Comparison of ENCODE assay signal across 26 cellular contexts in the genomic region with DNA sequence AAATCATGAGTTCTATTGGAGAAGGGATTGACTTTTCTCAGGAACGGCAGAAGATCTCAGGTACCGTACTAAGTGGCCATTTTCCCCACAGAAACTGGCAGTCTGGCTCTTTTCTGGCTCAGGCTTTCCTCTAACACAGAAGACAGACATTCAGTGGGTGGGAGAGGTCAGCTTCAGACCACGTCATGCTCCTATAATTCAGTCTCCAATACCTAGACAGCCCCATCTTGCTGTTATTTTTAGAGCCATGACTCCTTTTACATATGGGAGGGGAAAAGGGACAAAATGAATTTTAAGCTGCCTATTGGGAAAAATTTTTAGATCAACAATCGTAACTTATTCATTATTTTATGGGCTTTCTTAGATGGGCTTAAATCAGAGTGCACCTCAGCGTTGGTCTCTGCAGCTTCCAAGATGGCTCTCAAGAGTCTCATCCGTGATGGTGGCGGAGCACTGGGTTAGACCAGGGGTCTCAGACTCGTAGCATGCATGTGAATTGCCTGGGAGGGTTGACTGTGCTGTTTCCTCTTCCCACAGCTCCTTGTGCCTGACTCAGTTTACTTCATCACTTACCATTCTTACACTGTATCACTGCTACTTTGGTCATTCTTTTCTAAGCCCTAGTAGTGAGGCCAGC.
DNase-seq lines count a peak whose midpoint lies in the region; ATAC-seq and TF ChIP-seq lines count a peak whose summit lies in the region.
"Had no signal": no experiment of that assay in that cellular context is flagged by ENCODE, and none has a peak within 500 bp of the region (broad histone marks: within the 10 kb centered on the region; RNA-seq: fewer than 3 reads in every experiment).

No MANE protein-coding gene starts in this region.

- no peaks in the 10 kb centered on the region for H3K9me3 ChIP-seq in esophagus squamous epithelium
- H3K9me3 ChIP-seq in transverse colon = no peaks in the 10 kb centered on the region
- H3K9me3 ChIP-seq: right lobe of liver, upper lobe of right lung had no signal

- H3K27ac ChIP-seq in esophagus squamous epithelium = peak overlapping the region in 3 of 4 donors; percentile 82 to 88 (median 82)
- peak overlapping the region; percentile 83 for H3K27ac ChIP-seq in rectal smooth muscle tissue (ENCODE audit: low read depth, low read length)
- H3K27ac ChIP-seq in transverse colon = peak overlapping the region; percentile 85 to 91 (median 90)
- H3K27ac ChIP-seq: right lobe of liver had no signal

- no peak for TF ChIP-seq EP300 in transverse colon (IDR thresholded peaks at IDR 0.05; ENCODE audit: low read depth)

- intact Hi-C loops in Right ventricle myocardium superior (cut with DNase I) = no loop called here
- intact Hi-C loops in left cardiac atrium (cut with DNase I) = loop anchor here in 1 of 2 donors (10.0 kb wide), 1 partner anchor 59 kb away; no protein-coding TSS in a partner anchor
- intact Hi-C loops in esophagus squamous epithelium (cut with DNase I) = no loop called here
- intact Hi-C loops in transverse colon (cut with DNase I; ENCODE audit: low total_unique reads) = no loop called here

- DNase-seq in Right ventricle myocardium superior (peak; percentile 4), left cardiac atrium (no peak), esophagus squamous epithelium (lab: John Stamatoyannopoulos, UW) (no peak), transverse colon (no peak), AG08395 (ENCODE audit: low spot score) (no peak), NCI-H2029 (lab: John Stamatoyannopoulos, UW) (no peak), NCI-H2196 treated with DMSO at 0.1 percent for 48 hours (lab: John Stamatoyannopoulos, UW; ENCODE audit: unreplicated experiment) (no peak)
- DNase-seq: activated CD4-positive, alpha-beta T cell treated with anti-CD3 and anti-CD28 coated beads, Interleukin-2, amount 50 U/mL, for 48 hours; activated naive CD4-positive, alpha-beta T cell; activated T-cell treated with anti-CD3 and anti-CD28 coated beads, Interleukin-2, amount 50 U/mL, for 48 hours; CD4-positive, alpha-beta T cell; DND-41; HCEC 1CT; Karpas-422; NCI-H1417 treated with DMSO at 0.1 percent for 48 hours; NCI-H2081; NCI-H345; NCI-H69; PC-3; right lobe of liver; stimulated activated CD4-positive, alpha-beta T cell treated with anti-CD3 and anti-CD28 coated beads, Interleukin-4, amount 100 ng/mL, for 1 hour; T-helper 17 cell had no signal

- TF ChIP-seq POLR2A in esophagus squamous epithelium (IDR thresholded peaks at IDR 0.05) = no peak
- no peak for TF ChIP-seq POLR2A in transverse colon (IDR thresholded peaks at IDR 0.05)

- in situ Hi-C loops in transverse colon (cut with MboI; ENCODE audit: low pct_ligation_motif_present in 1 of 4, low pct_unique_long_range_greater_than_20kb in 1 of 4, low sequenced_read_pairs in 3 of 4) = no loop called here

- H3K9ac ChIP-seq in rectal smooth muscle tissue (ENCODE audit: low read length) = no peak overlapping the region

- H3K4me1 ChIP-seq in esophagus squamous epithelium = peaks cover 13 to 65% (median 30%) of the 10 kb centered on the region in 3 donors
- H3K4me1 ChIP-seq in rectal smooth muscle tissue (ENCODE audit: control insufficient read depth, insufficient read depth, low read length) = peaks cover 40% of the 10 kb centered on the region
- peaks cover 20 to 54% (median 26%) of the 10 kb centered on the region in 4 donors for H3K4me1 ChIP-seq in transverse colon

- H3K36me3 ChIP-seq in esophagus squamous epithelium (peaks cover 0 to 83% (median 12%) of the 10 kb centered on the region in 3 donors), rectal smooth muscle tissue (ENCODE audit: control insufficient read depth, insufficient read depth, low read length) (peaks cover 17% of the 10 kb centered on the region), transverse colon (peaks cover 0 to 3% (median 0%) of the 10 kb centered on the region in 4 donors)

- no peaks in the 10 kb centered on the region for H3K27me3 ChIP-seq in esophagus squamous epithelium
- H3K27me3 ChIP-seq in rectal smooth muscle tissue (ENCODE audit: control insufficient read depth, insufficient read depth, low read length) = no peaks in the 10 kb centered on the region
- H3K27me3 ChIP-seq in transverse colon = no peaks in the 10 kb centered on the region
- H3K27me3 ChIP-seq: right lobe of liver, upper lobe of right lung had no signal

- ATAC-seq in Right ventricle myocardium superior (ENCODE audit: poor library complexity) (no peak), left cardiac atrium (no peak)
- ATAC-seq: activated CD4-positive, CD25-positive, alpha-beta regulatory T cell treated with anti-CD3 and anti-CD28 coated beads, Interleukin-2, amount 50 U/mL, for 24 hours; PC-3; right lobe of liver; T-helper 17 cell; upper lobe of right lung had no signal

- 88 to 95% methylated on average over 8 of the region's 8 CpGs for WGBS in esophagus squamous epithelium, 2 donors
- 89 to 92% methylated on average over 3 to 8 of the region's 8 CpGs for WGBS in transverse colon (ENCODE audit: low coverage in 1 of 2), 2 donors

- H3K4me3 ChIP-seq in esophagus squamous epithelium = no peak overlapping the region
- H3K4me3 ChIP-seq in rectal smooth muscle tissue (ENCODE audit: low read length) = no peak overlapping the region
- H3K4me3 ChIP-seq in transverse colon = no peak overlapping the region
- H3K4me3 ChIP-seq: lung, right lobe of liver, upper lobe of right lung had no signal

- TF ChIP-seq CTCF in esophagus squamous epithelium (IDR thresholded peaks at IDR 0.05) (no peak), transverse colon (IDR thresholded peaks at IDR 0.05) (no peak)
